29 cellular contexts compared by ENCODE assay signal in genomic region chr1:90795396-90795795, GRCh38.
"Had no signal": no experiment of that assay in that cellular context is flagged by ENCODE, and none has a peak within 500 bp of the region (broad histone marks: within the 10 kb centered on the region; RNA-seq: fewer than 3 reads in every experiment).

No MANE protein-coding gene starts in this region.

- H3K4me3 Mint-ChIP-seq: activated CD4-positive, alpha-beta memory T cell treated with anti-CD3 and anti-CD28 coated beads for 36 hours; activated CD4-positive, alpha-beta T cell treated with anti-CD3 and anti-CD28 coated beads for 36 hours; activated CD4-positive, alpha-beta T cell treated with anti-CD3 and anti-CD28 coated beads, Interleukin-2, amount 10 ng/mL, durations not matched to agents 24 days and 14 days; activated CD8-positive, alpha-beta memory T cell treated with anti-CD3 and anti-CD28 coated beads, Interleukin-2, amount 10 ng/mL, durations not matched to agents 7 days and 5 days; activated CD8-positive, alpha-beta T cell treated with anti-CD3 and anti-CD28 coated beads, Interleukin-2, amount 10 ng/mL, durations not matched to agents 7 days and 5 days; activated naive CD8-positive, alpha-beta T cell; activated T-helper 1 cell treated with anti-CD3 and anti-CD28 coated beads, Interleukin-12 subunit alpha, Interleukin-12 subunit beta, Interleukin-2, Interleukin-4 antibody, amounts not matched to agents 30 ng/mL and 10 ng/mL and 1 ng/mL, durations not matched to agents 14 hours and 24 hours and 36 hours; central memory CD8-positive, alpha-beta T cell; dendritic cell treated with granulocyte-macrophage colony-stimulating factor and Interleukin-4, amounts not matched to agents 40 ng/mL and 50 ng/mL, for 4 days; endodermal cell had no signal

- H3K4me3 ChIP-seq: coronary artery, dorsolateral prefrontal cortex had no signal

- H3K36me3 Mint-ChIP-seq: activated CD4-positive, alpha-beta memory T cell treated with anti-CD3 and anti-CD28 coated beads for 36 hours; activated CD8-positive, alpha-beta memory T cell treated with anti-CD3 and anti-CD28 coated beads, Interleukin-2, amount 10 ng/mL, durations not matched to agents 7 days and 5 days; activated naive CD8-positive, alpha-beta T cell had no signal

- H3K27ac Mint-ChIP-seq: activated CD4-positive, alpha-beta memory T cell treated with anti-CD3 and anti-CD28 coated beads for 36 hours; activated CD4-positive, alpha-beta T cell treated with anti-CD3 and anti-CD28 coated beads for 36 hours; activated CD4-positive, alpha-beta T cell treated with anti-CD3 and anti-CD28 coated beads, Interleukin-2, amount 10 ng/mL, durations not matched to agents 24 days and 14 days; activated CD8-positive, alpha-beta memory T cell treated with anti-CD3 and anti-CD28 coated beads, Interleukin-2, amount 10 ng/mL, durations not matched to agents 7 days and 5 days; activated CD8-positive, alpha-beta T cell treated with anti-CD3 and anti-CD28 coated beads, Interleukin-2, amount 10 ng/mL, durations not matched to agents 7 days and 5 days; activated naive CD8-positive, alpha-beta T cell; activated T-helper 1 cell treated with anti-CD3 and anti-CD28 coated beads, Interleukin-12 subunit alpha, Interleukin-12 subunit beta, Interleukin-2, Interleukin-4 antibody, amounts not matched to agents 30 ng/mL and 10 ng/mL and 1 ng/mL, durations not matched to agents 14 hours and 24 hours and 36 hours; activated T-helper 2 cell treated with anti-CD3 and anti-CD28 coated beads, Interferon-gamma antibody, Interleukin-2, Interleukin-4, amounts not matched to agents 10 μg/mL and 5 μg/mL and 100 μg/mL, durations not matched to agents 14 hours and 24 hours and 36 hours; dendritic cell treated with granulocyte-macrophage colony-stimulating factor and Interleukin-4, amounts not matched to agents 40 ng/mL and 50 ng/mL, for 4 days; endodermal cell had no signal

- H3K27me3 ChIP-seq: brain microvascular endothelial cell had no signal

- ATAC-seq: activated CD4-positive, alpha-beta T cell treated with anti-CD3 and anti-CD28 coated beads for 36 hours; activated CD8-positive, alpha-beta memory T cell treated with anti-CD3 and anti-CD28 coated beads, Interleukin-2, amount 10 ng/mL, durations not matched to agents 7 days and 5 days; activated CD8-positive, alpha-beta T cell treated with anti-CD3 and anti-CD28 coated beads, Interleukin-2, amount 10 ng/mL, durations not matched to agents 7 days and 5 days; esophagus mucosa had no signal

- H3K9me3 Mint-ChIP-seq: activated CD4-positive, alpha-beta memory T cell treated with anti-CD3 and anti-CD28 coated beads for 36 hours; activated T-helper 1 cell treated with anti-CD3 and anti-CD28 coated beads, Interleukin-12 subunit alpha, Interleukin-12 subunit beta, Interleukin-2, Interleukin-4 antibody, amounts not matched to agents 30 ng/mL and 10 ng/mL and 1 ng/mL, durations not matched to agents 14 hours and 24 hours and 36 hours; activated T-helper 2 cell treated with anti-CD3 and anti-CD28 coated beads, Interferon-gamma antibody, Interleukin-2, Interleukin-4, amounts not matched to agents 10 μg/mL and 5 μg/mL and 100 μg/mL, durations not matched to agents 14 hours and 24 hours and 36 hours had no signal

- H3K4me1 Mint-ChIP-seq: activated CD4-positive, alpha-beta T cell treated with anti-CD3 and anti-CD28 coated beads for 36 hours; activated CD4-positive, alpha-beta T cell treated with anti-CD3 and anti-CD28 coated beads, Interleukin-2, amount 10 ng/mL, durations not matched to agents 24 days and 14 days; activated CD8-positive, alpha-beta memory T cell treated with anti-CD3 and anti-CD28 coated beads, Interleukin-2, amount 10 ng/mL, durations not matched to agents 7 days and 5 days; central memory CD8-positive, alpha-beta T cell had no signal

- H3K36me3 ChIP-seq: brain microvascular endothelial cell had no signal

- H3K27ac ChIP-seq: brain microvascular endothelial cell, coronary artery, dorsolateral prefrontal cortex had no signal

- DNase-seq: activated CD4-positive, alpha-beta memory T cell treated with anti-CD3 and anti-CD28 coated beads for 36 hours; activated CD4-positive, alpha-beta T cell treated with anti-CD3 and anti-CD28 coated beads for 36 hours; activated CD4-positive, alpha-beta T cell treated with anti-CD3 and anti-CD28 coated beads, Interleukin-2, amount 10 ng/mL, durations not matched to agents 24 days and 14 days; activated CD4-positive, CD25-positive, alpha-beta regulatory T cell; activated CD4-positive, CD25-positive, alpha-beta regulatory T cell treated with anti-CD3 and anti-CD28 coated beads, Interleukin-2, amount 50 U/mL, for 72 hours; activated CD8-positive, alpha-beta memory T cell treated with anti-CD3 and anti-CD28 coated beads, Interleukin-2, amount 10 ng/mL, durations not matched to agents 7 days and 5 days; activated CD8-positive, alpha-beta memory T cell treated with anti-CD3 and anti-CD28 coated beads, Interleukin-2, amount 50 U/mL, for 4 hours; activated CD8-positive, alpha-beta T cell treated with anti-CD3 and anti-CD28 coated beads, Interleukin-2, amount 10 ng/mL, durations not matched to agents 7 days and 5 days; activated effector memory CD4-positive, alpha-beta T cell treated with anti-CD3 and anti-CD28 coated beads, Interleukin-2, amount 50 U/mL, for 16 hours; activated naive CD4-positive, alpha-beta T cell; activated naive CD4-positive, alpha-beta T cell treated with anti-CD3 and anti-CD28 coated beads, Interleukin-2, amount 50 U/mL, for 16 hours; activated T-cell treated with anti-CD3 and anti-CD28 coated beads, Interleukin-2, amount 50 U/mL, for 1 hour; activated T-cell treated with anti-CD3 and anti-CD28 coated beads, Interleukin-2, amount 50 U/mL, for 48 hours; amniotic stem cell; anterior cingulate cortex; brain microvascular endothelial cell; dorsolateral prefrontal cortex; effector memory CD4-positive, alpha-beta T cell; endodermal cell; foreskin fibroblast; head of caudate nucleus; T-helper 2 cell had no signal
